Comparison of ENCODE assay signal across 9 cellular contexts in genomic region chr5:1104327-1105006, GRCh38. TPM values are rescaled to one million over a fixed set of nuclear protein-coding genes. Genes with fewer than 3 reads are reported as not detected.
DNase-seq lines count a peak whose midpoint lies in the region; ATAC-seq and TF ChIP-seq lines count a peak whose summit lies in the region.
"Had no signal": no experiment of that assay in that cellular context is flagged by ENCODE, and none has a peak within 500 bp of the region (broad histone marks: within the 10 kb centered on the region; RNA-seq: fewer than 3 reads in every experiment).

No MANE protein-coding gene starts in this region.

- H3K9ac ChIP-seq in Karpas-422 (ENCODE audit: low read length): no peak overlapping the region

- 21% methylated on average over 27 of the region's 27 CpGs for whole genome bisulfite sequencing in thymus

- H3K4me1 ChIP-seq in left ventricle myocardium inferior: peaks cover 100% of the 10 kb centered on the region
- peaks cover 55% of the 10 kb centered on the region for H3K4me1 ChIP-seq in thymus (ENCODE audit: control insufficient read depth, insufficient read depth, low read length)
- no peaks in the 10 kb centered on the region for H3K4me1 ChIP-seq in Karpas-422 (ENCODE audit: low read length)

- H3K36me3 ChIP-seq in left ventricle myocardium inferior (peaks cover 8% of the 10 kb centered on the region), thymus (ENCODE audit: control insufficient read depth, insufficient read depth) (no peaks in the 10 kb centered on the region), Karpas-422 (ENCODE audit: insufficient read depth, low read length) (no peaks in the 10 kb centered on the region)

- peaks cover 73% of the 10 kb centered on the region for H3K4me1 Mint-ChIP-seq in activated naive CD4-positive, alpha-beta T cell treated with anti-CD3 and anti-CD28 coated beads, Interleukin-2, amount 10 ng/mL, durations not matched to agents 7 days and 5 days
- H3K4me1 Mint-ChIP-seq in activated CD8-positive, alpha-beta T cell treated with anti-CD3 and anti-CD28 coated beads for 36 hours (ENCODE audit: low read depth): peaks cover 90% of the 10 kb centered on the region

- no peaks in the 10 kb centered on the region for H3K9me2 ChIP-seq in Karpas-422 (replicated peaks; ENCODE audit: insufficient read depth, low read length)

- TF ChIP-seq CTCF in activated CD8-positive, alpha-beta T cell treated with anti-CD3 and anti-CD28 coated beads for 36 hours (IDR thresholded peaks at IDR 0.05): no peak
- no peak for TF ChIP-seq CTCF in left ventricle myocardium inferior (IDR thresholded peaks at IDR 0.05; ENCODE audit: borderline replicate concordance)

- H3K79me2 ChIP-seq in Karpas-422 (ENCODE audit: low read length): no peaks in the 10 kb centered on the region

- H4K20me1 ChIP-seq in Karpas-422 (ENCODE audit: insufficient read depth, low read depth, low read length): peaks cover 4% of the 10 kb centered on the region; the same call in 1 of the 2 replicates

- H3K27ac Mint-ChIP-seq in activated naive CD4-positive, alpha-beta T cell treated with anti-CD3 and anti-CD28 coated beads, Interleukin-2, amount 10 ng/mL, durations not matched to agents 7 days and 5 days: peak overlapping the region; percentile 98
- peak overlapping the region; percentile 86 for H3K27ac Mint-ChIP-seq in activated CD8-positive, alpha-beta T cell treated with anti-CD3 and anti-CD28 coated beads for 36 hours

- peak overlapping the region; percentile 58 for H3K4me3 ChIP-seq in left ventricle myocardium inferior
- peak overlapping the region; percentile 14 for H3K4me3 ChIP-seq in thymus (ENCODE audit: low read length)
- no peak overlapping the region for H3K4me3 ChIP-seq in Karpas-422 (ENCODE audit: low read length)

- CTCF ChIA-PET in activated naive CD4-positive, alpha-beta T cell treated with anti-CD3 and anti-CD28 coated beads, Interleukin-2, amount 10 ng/mL, durations not matched to agents 7 days and 5 days (lab: Charles Lee): no interaction called here
- CTCF ChIA-PET in activated CD8-positive, alpha-beta T cell treated with anti-CD3 and anti-CD28 coated beads for 36 hours (lab: Charles Lee): no interaction called here

- peak overlapping the region; percentile 80 for H3K4me3 Mint-ChIP-seq in activated naive CD4-positive, alpha-beta T cell treated with anti-CD3 and anti-CD28 coated beads, Interleukin-2, amount 10 ng/mL, durations not matched to agents 7 days and 5 days
- H3K4me3 Mint-ChIP-seq in activated CD8-positive, alpha-beta T cell treated with anti-CD3 and anti-CD28 coated beads for 36 hours: peak overlapping the region; percentile 34

- H3K9me3 ChIP-seq in left ventricle myocardium inferior (replicated peaks): no peaks in the 10 kb centered on the region
- no peaks in the 10 kb centered on the region for H3K9me3 ChIP-seq in thymus (ENCODE audit: control insufficient read depth)
- no peaks in the 10 kb centered on the region for H3K9me3 ChIP-seq in Karpas-422 (ENCODE audit: low read length)

- H3K36me3 Mint-ChIP-seq in activated naive CD4-positive, alpha-beta T cell treated with anti-CD3 and anti-CD28 coated beads, Interleukin-2, amount 10 ng/mL, durations not matched to agents 7 days and 5 days: peaks cover 17% of the 10 kb centered on the region
- H3K36me3 Mint-ChIP-seq in activated CD8-positive, alpha-beta T cell treated with anti-CD3 and anti-CD28 coated beads for 36 hours (ENCODE audit: low read depth): peaks cover 2% of the 10 kb centered on the region

- peak; percentile 37 for ATAC-seq in activated CD8-positive, alpha-beta T cell treated with anti-CD3 and anti-CD28 coated beads for 36 hours

- intact Hi-C loops in activated CD8-positive, alpha-beta T cell treated with anti-CD3 and anti-CD28 coated beads for 36 hours (cut with micrococcal nuclease): no loop called here
- intact Hi-C loops in left ventricle myocardium inferior (cut with micrococcal nuclease): no loop called here

- H3K9me3 Mint-ChIP-seq in activated naive CD4-positive, alpha-beta T cell treated with anti-CD3 and anti-CD28 coated beads, Interleukin-2, amount 10 ng/mL, durations not matched to agents 7 days and 5 days: no peaks in the 10 kb centered on the region
- H3K9me3 Mint-ChIP-seq in activated CD8-positive, alpha-beta T cell treated with anti-CD3 and anti-CD28 coated beads for 36 hours: no peaks in the 10 kb centered on the region

- H3K27me3 Mint-ChIP-seq in activated naive CD4-positive, alpha-beta T cell treated with anti-CD3 and anti-CD28 coated beads, Interleukin-2, amount 10 ng/mL, durations not matched to agents 7 days and 5 days: no peaks in the 10 kb centered on the region
- H3K27me3 Mint-ChIP-seq in activated CD8-positive, alpha-beta T cell treated with anti-CD3 and anti-CD28 coated beads for 36 hours: no peaks in the 10 kb centered on the region

- no peak overlapping the region for H2AFZ ChIP-seq in Karpas-422 (ENCODE audit: low read length)

- H3K27ac ChIP-seq in left ventricle myocardium inferior (replicated peaks): peak overlapping the region; percentile 98
- peak overlapping the region; percentile 80 for H3K27ac ChIP-seq in thymus (ENCODE audit: low read depth)
- H3K27ac ChIP-seq in Karpas-422 (ENCODE audit: low read length): no peak overlapping the region

- H3K27me3 ChIP-seq in left ventricle myocardium inferior (ENCODE audit: low read depth) (no peaks in the 10 kb centered on the region), thymus (ENCODE audit: control insufficient read depth, insufficient read depth) (no peaks in the 10 kb centered on the region), Karpas-422 (ENCODE audit: low read length) (no peaks in the 10 kb centered on the region)

- no peak overlapping the region for H3K4me2 ChIP-seq in Karpas-422 (ENCODE audit: low read depth, low read length, poor library complexity, severe bottlenecking)

- peak; percentile 75 for DNase-seq in activated naive CD4-positive, alpha-beta T cell treated with anti-CD3 and anti-CD28 coated beads, Interleukin-2, amount 10 ng/mL, durations not matched to agents 7 days and 5 days
- DNase-seq in activated naive CD4-positive, alpha-beta T cell treated with Interleukin-2 at 50 U/mL for 16 hours: no peak
- peak; percentile 72 for DNase-seq in activated CD8-positive, alpha-beta T cell treated with anti-CD3 and anti-CD28 coated beads for 36 hours
- DNase-seq in left ventricle myocardium inferior (no peak), NCI-H1694 (lab: John Stamatoyannopoulos, UW) (no peak), Karpas-422 (no peak), HuH-7 (ENCODE audit: low spot score) (no peak)
- DNase-seq: T1000 had no signal

- POLR2A ChIA-PET in activated CD8-positive, alpha-beta T cell treated with anti-CD3 and anti-CD28 coated beads for 36 hours (lab: Charles Lee): interaction anchor here (1.0 kb wide), 1 partner anchor 11 kb away, joined by 3 read pairs; no protein-coding TSS in a partner anchor

RNA-seq across cellular contexts. Expression of gene SLC12A7, which starts 7.4 kb away (rescaled TPM):
- 10 to 100 TPM; 21.6 to 24.8 TPM for total RNA-seq in activated CD8-positive, alpha-beta T cell treated with anti-CD3 and anti-CD28 coated beads for 36 hours
- 140 TPM for total RNA-seq in left ventricle myocardium inferior
- 23.5 TPM for polyA plus RNA-seq in thymus
- 0.22 TPM in 1 of 2 replicates, not detected in the other for total RNA-seq in Karpas-422 (2014; rRNA removed; shearing (Covaris generic); ENCODE audit: low replicate concordance)

Comparison
In these comparisons a context has a peak if more than half of its experiments do, and no peak if none do; other contexts are left out.
1. DNase-seq: peak in activated naive CD4-positive, alpha-beta T cell treated with anti-CD3 and anti-CD28 coated beads, Interleukin-2, amount 10 ng/mL, durations not matched to agents 7 days and 5 days (single experiment) and activated CD8-positive, alpha-beta T cell treated with anti-CD3 and anti-CD28 coated beads for 36 hours (single experiment); none in activated naive CD4-positive, alpha-beta T cell treated with Interleukin-2 at 50 U/mL for 16 hours (single experiment), left ventricle myocardium inferior (single experiment), NCI-H1694 (single experiment), Karpas-422 (single experiment) and HuH-7 (single experiment).
2. RNA of gene SLC12A7, which starts 7.4 kb away (total RNA-seq): 140 TPM in left ventricle myocardium inferior (single experiment) and 21.6 to 24.8 TPM in activated CD8-positive, alpha-beta T cell treated with anti-CD3 and anti-CD28 coated beads for 36 hours; 0.22 TPM in Karpas-422; every median in the first group is over 10 times any median in the second.